9 cellular contexts compared by ENCODE assay signal in the genomic region with DNA sequence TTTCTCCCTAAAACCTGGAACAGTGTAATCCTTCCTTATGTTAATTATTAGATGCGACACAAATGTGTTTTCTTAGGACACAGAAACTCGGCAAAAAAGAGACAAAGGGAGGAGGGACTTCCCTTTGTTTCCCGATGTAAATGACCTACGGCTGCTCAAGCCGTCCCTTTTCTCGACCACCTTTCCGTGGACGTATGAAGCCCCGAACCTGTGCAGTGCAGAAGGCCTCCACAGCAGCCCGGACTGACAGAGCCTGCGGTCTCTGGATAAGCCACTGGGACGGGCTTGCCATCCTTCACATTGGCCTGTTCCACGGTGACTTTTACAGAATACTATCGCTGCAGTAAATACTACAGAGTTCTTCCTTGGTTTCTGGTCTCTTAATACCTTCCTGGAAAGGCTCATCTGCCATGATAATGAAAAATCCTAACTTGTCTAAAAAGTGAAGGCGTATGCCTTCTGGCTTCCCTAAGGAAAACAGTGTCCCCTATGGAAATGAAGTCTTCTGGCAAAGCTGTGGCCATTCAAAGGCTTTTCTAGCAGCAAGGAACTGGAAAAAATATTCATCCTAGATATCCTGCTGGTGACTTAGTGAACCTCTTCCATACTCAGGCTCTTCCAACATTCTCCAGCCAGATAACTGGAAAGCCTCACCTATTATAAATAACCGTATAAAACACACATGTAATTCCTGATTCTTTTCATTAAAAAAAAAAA.
A peak's percentile ranks its signal among the peaks of the same experiment; 100 is the strongest.
DNase-seq lines count a peak whose midpoint lies in the region; ATAC-seq, FAIRE-seq and TF ChIP-seq lines count a peak whose summit lies in the region.
"Had no signal": no experiment of that assay in that cellular context is flagged by ENCODE, and none has a peak within 500 bp of the region (broad histone marks: within the 10 kb centered on the region; RNA-seq: fewer than 3 reads in every experiment).

No MANE protein-coding gene starts in this region.

- H3K27ac Mint-ChIP-seq in nephron progenitor cell, result peak overlapping the region; percentile 94

- H3K36me3 ChIP-seq in BLaER1, result no peaks in the 10 kb centered on the region
- no peaks in the 10 kb centered on the region for H3K36me3 ChIP-seq in PC-9 (ENCODE audit: low read depth)
- no peaks in the 10 kb centered on the region for H3K36me3 ChIP-seq in endothelial cell of umbilical vein (ENCODE audit: control insufficient read depth in 2 of 2, extremely low read depth in 1 of 2, insufficient read depth in 2 of 2, low read length in 2 of 2)

- no peak for TF ChIP-seq POLR2A in endothelial cell of umbilical vein (IDR thresholded peaks at IDR 0.05; ENCODE audit: low read depth, low read length)

- H2AFZ ChIP-seq in PC-9, result no peak overlapping the region
- H2AFZ ChIP-seq in endothelial cell of umbilical vein (ENCODE audit: low read depth, low read length), result no peak overlapping the region

- H4K20me1 ChIP-seq in BLaER1, result no peaks in the 10 kb centered on the region
- H4K20me1 ChIP-seq in PC-9 (ENCODE audit: insufficient read depth), result peaks cover 4% of the 10 kb centered on the region; the same call in 1 of the 2 replicates
- no peaks in the 10 kb centered on the region for H4K20me1 ChIP-seq in endothelial cell of umbilical vein (replicated peaks; ENCODE audit: control insufficient read depth, extremely low read depth, insufficient read depth, low read length)

- no peak for DNase-seq in PC-9
- peak; percentile 51 for DNase-seq in endothelial cell of umbilical vein (ENCODE audit: low read depth, low spot score)
- peak; percentile 16 for DNase-seq in nephron progenitor cell
- no peak for DNase-seq in stimulated activated CD4-positive, alpha-beta T cell treated with anti-CD3 and anti-CD28 coated beads, Interleukin-2, amount 100 ng/mL, for 24 hours
- DNase-seq in GM20000 (ENCODE audit: low spot score), result no peak
- no peak for DNase-seq in NCI-H1092 treated with DMSO at 0.1 percent for 48 hours (lab: John Stamatoyannopoulos, UW)

- no peak for TF ChIP-seq CTCF in PC-9 (conservative IDR thresholded peaks at IDR 0.05)
- no peak for TF ChIP-seq CTCF in endothelial cell of umbilical vein (IDR thresholded peaks at IDR 0.05; ENCODE audit: extremely low read depth in 1 of 2, insufficient read depth in 1 of 2, low read depth in 1 of 2, low read length in 2 of 2)
- no peak for TF ChIP-seq CTCF in nephron progenitor cell (IDR thresholded peaks at IDR 0.05)
- TF ChIP-seq CTCF in GM20000 (IDR thresholded peaks at IDR 0.05; ENCODE audit: extremely low read depth, missing control alignments), result no peak

- H3F3A ChIP-seq in PC-9 (ENCODE audit: insufficient read depth, low read depth), result peaks cover 22% of the 10 kb centered on the region

- H3K4me2 ChIP-seq in BLaER1 (peak overlapping the region; percentile 82), PC-9 (peak overlapping the region; percentile 60), endothelial cell of umbilical vein (ENCODE audit: insufficient read depth, low read length) (peak overlapping the region; percentile 86)

- no peak overlapping the region; the same call in 1 of the 2 replicates for H3K9ac ChIP-seq in BLaER1
- H3K9ac ChIP-seq in endothelial cell of umbilical vein (replicated peaks; ENCODE audit: extremely low read depth, insufficient read depth, low read length), result peak overlapping the region; percentile 90
- H3K9ac ChIP-seq: KMS-11 had no signal

- CTCF ChIA-PET in PC-9 (lab: Charles Lee), result no interaction called here
- CTCF ChIA-PET in endothelial cell of umbilical vein (lab: Charles Lee), result interaction anchor here (1.0 to 2.8 kb wide), 5 partner anchors 15 to 562 kb away, joined by 3 to 15 read pairs (median 5); no protein-coding TSS in a partner anchor

- H3K27ac ChIP-seq in BLaER1 (no peak overlapping the region), PC-9 (no peak overlapping the region), endothelial cell of umbilical vein (ENCODE audit: insufficient read depth, low read depth, low read length) (peak overlapping the region; percentile 90)
- H3K27ac ChIP-seq: KMS-11 had no signal

- ATAC-seq in HG03196 (IDR thresholded peaks at IDR 0.05; ENCODE audit: unreplicated experiment), result no peak

- dilution Hi-C loops in endothelial cell of umbilical vein (cut with MboI; ENCODE audit: extremely low pct_ligation_motif_present, low sequenced_read_pairs), result no loop called here

- BruUV-seq in PC-9 (replicated peaks; lab: Mats Ljungman, UMichigan) (no TSS peak), endothelial cell of umbilical vein (replicated peaks; lab: Mats Ljungman, UMichigan) (no TSS peak)

- peaks cover 45% of the 10 kb centered on the region for H3K79me2 ChIP-seq in PC-9 (ENCODE audit: low read depth)
- H3K79me2 ChIP-seq in endothelial cell of umbilical vein (ENCODE audit: control insufficient read depth, insufficient read depth, low read length), result peaks cover 85% of the 10 kb centered on the region

- POLR2A ChIA-PET in PC-9 (lab: Charles Lee; ENCODE audit: unreplicated experiment), result no interaction called here
- POLR2A ChIA-PET in endothelial cell of umbilical vein (lab: Charles Lee), result no interaction called here

- no peak for FAIRE-seq in endothelial cell of umbilical vein (lab: Jason Lieb, UNC)

- peaks cover 70% of the 10 kb centered on the region for H3K4me1 Mint-ChIP-seq in nephron progenitor cell

- H3K4me3 Mint-ChIP-seq in nephron progenitor cell, result peak overlapping the region; percentile 88

- peaks cover 65% of the 10 kb centered on the region for H3K4me1 ChIP-seq in BLaER1
- H3K4me1 ChIP-seq in PC-9 (replicated peaks; ENCODE audit: insufficient read depth), result peaks cover 35% of the 10 kb centered on the region
- H3K4me1 ChIP-seq in endothelial cell of umbilical vein (ENCODE audit: control insufficient read depth, extremely low read depth, insufficient read depth, low read length), result peaks cover 61% of the 10 kb centered on the region

- H3K36me3 Mint-ChIP-seq in nephron progenitor cell (ENCODE audit: low read depth), result no peaks in the 10 kb centered on the region

- H3K4me3 ChIP-seq in BLaER1 (no peak overlapping the region), PC-9 (no peak overlapping the region; the same call in 1 of the 2 replicates), endothelial cell of umbilical vein (replicated peaks in 1 of 3; ENCODE audit: insufficient read depth in 1 of 3, low read depth in 1 of 3, low read length in 3 of 3) (peak overlapping the region in 2 of 3 experiments; percentile 20 to 62)

- H3K27me3 ChIP-seq in BLaER1 (no peaks in the 10 kb centered on the region), PC-9 (ENCODE audit: insufficient read depth, low read depth) (no peaks in the 10 kb centered on the region), endothelial cell of umbilical vein (ENCODE audit: control insufficient read depth in 2 of 2, insufficient read depth in 2 of 2, low read length in 2 of 2) (no peaks in the 10 kb centered on the region)

- H3K27me3 Mint-ChIP-seq in nephron progenitor cell (ENCODE audit: low read depth, poor library complexity), result no peaks in the 10 kb centered on the region

- no peaks in the 10 kb centered on the region for H3K9me2 ChIP-seq in PC-9 (ENCODE audit: insufficient read depth)

- H3K9me3 ChIP-seq in BLaER1 (no peaks in the 10 kb centered on the region), PC-9 (ENCODE audit: insufficient read depth, low read depth) (no peaks in the 10 kb centered on the region), endothelial cell of umbilical vein (replicated peaks; ENCODE audit: control insufficient read depth, insufficient read depth, low read length) (no peaks in the 10 kb centered on the region)

- no peaks in the 10 kb centered on the region for H3K9me1 ChIP-seq in endothelial cell of umbilical vein (replicated peaks; ENCODE audit: control insufficient read depth, extremely low read depth, insufficient read depth, low read length)

- no peaks in the 10 kb centered on the region for H3K9me3 Mint-ChIP-seq in nephron progenitor cell

- intact Hi-C loops in PC-9 (cut with micrococcal nuclease; ENCODE audit: unreplicated experiment) (loop anchor here (10.0 kb wide), 2 partner anchors 54 to 336 kb away; no protein-coding TSS in a partner anchor), endothelial cell of umbilical vein (cut with micrococcal nuclease) (loop anchor here (1.0 to 5.0 kb wide), 5 partner anchors 9 to 296 kb away; no protein-coding TSS in a partner anchor)

TF ChIP-seq in endothelial cell of umbilical vein, 7 proteins besides CTCF, POLR2A, EP300 and RAD21:
- TF ChIP-seq GATA2 (IDR thresholded peaks at IDR 0.05; ENCODE audit: insufficient read depth, insufficient read length, low read depth, low read length) (no peak), EZH2 (IDR thresholded peaks at IDR 0.05; ENCODE audit: borderline replicate concordance, low read depth, low read length, severe bottlenecking) (no peak), MYC (IDR thresholded peaks at IDR 0.05; ENCODE audit: low read depth, low read length) (no peak), FOS (IDR thresholded peaks at IDR 0.05; ENCODE audit: borderline replicate concordance, insufficient read depth, low read length) (no peak), POLR2AphosphoS5 (IDR thresholded peaks at IDR 0.05; ENCODE audit: insufficient read depth, low read depth, low read length) (no peak), JUN (IDR thresholded peaks at IDR 0.05; ENCODE audit: borderline replicate concordance, insufficient read depth, insufficient read length, low read depth) (no peak)
- TF ChIP-seq, protein P1, sequence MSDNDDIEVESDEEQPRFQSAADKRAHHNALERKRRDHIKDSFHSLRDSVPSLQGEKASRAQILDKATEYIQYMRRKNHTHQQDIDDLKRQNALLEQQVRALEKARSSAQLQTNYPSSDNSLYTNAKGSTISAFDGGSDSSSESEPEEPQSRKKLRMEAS (IDR thresholded peaks at IDR 0.05; ENCODE audit: insufficient read depth, insufficient read length), result no peak

Comparison
In these comparisons a context has a peak if more than half of its experiments do, and no peak if none do; other contexts are left out.
1. H3K4me3 ChIP-seq: peak in endothelial cell of umbilical vein (2 of 3); none in BLaER1 (single experiment) and PC-9 (single experiment).
2. DNase-seq: peak in endothelial cell of umbilical vein (single experiment) and nephron progenitor cell (single experiment); none in PC-9 (0 of 2), stimulated activated CD4-positive, alpha-beta T cell treated with anti-CD3 and anti-CD28 coated beads, Interleukin-2, amount 100 ng/mL, for 24 hours (0 of 2), GM20000 (single experiment) and NCI-H1092 treated with DMSO at 0.1 percent for 48 hours (single experiment).
3. Peak in every context shown above with its lines, with median percentiles within 50 percentile points of each other: H3K4me2 ChIP-seq.